ENCODE assay signal across 8 cellular contexts in the genomic region with DNA sequence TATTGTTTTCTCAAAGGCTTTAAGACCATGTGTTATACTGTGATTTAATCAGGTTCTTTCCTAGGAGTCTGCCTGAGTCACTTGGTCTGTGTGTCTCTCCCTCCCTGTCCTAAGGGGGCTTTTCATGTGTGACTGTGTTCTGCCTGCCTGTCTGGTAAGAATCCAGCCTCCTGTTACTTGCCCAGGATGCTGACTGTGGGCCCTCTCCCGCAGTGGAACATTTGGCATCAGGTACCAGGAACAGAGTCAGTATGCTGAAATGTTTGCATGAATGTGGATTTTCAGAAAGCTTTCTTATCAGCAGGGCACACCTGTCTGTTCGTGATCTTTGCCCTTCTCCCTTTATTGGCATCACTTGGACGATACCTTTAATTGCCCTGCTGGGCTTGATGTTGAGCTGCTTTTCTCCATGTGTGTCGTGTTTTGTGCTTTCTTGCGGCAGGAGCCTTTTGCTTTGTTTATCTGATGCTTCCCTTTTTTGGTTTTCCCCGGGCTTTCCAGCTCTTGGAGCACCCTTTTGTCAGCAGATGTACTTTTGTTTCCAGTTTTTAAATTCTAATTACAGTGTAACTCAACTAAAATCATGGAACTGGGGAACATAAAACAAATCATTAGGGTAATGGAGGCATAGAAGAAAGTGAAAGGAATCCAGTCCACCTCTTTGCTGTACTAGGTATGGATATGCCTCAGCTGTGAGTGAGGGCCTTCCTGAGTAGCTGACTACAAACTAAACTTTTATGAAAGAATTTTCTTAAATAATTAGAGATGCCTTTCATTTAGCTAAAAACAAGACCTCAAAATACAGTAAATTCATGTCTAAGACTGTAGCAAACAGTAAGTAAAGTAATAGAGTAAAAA.
DNase-seq lines count a peak whose midpoint lies in the region; ATAC-seq and TF ChIP-seq lines count a peak whose summit lies in the region.

No MANE protein-coding gene starts in this region.

- H3K4me3 Mint-ChIP-seq in CD4-positive, alpha-beta T cell, result no peak overlapping the region
- H3K4me3 Mint-ChIP-seq in chondrocyte (ENCODE audit: unreplicated experiment), result no peak overlapping the region

- H3K4me3 ChIP-seq in muscle layer of colon (ENCODE audit: low read depth in 1 of 2, low read length in 2 of 2), result peak overlapping the region; percentile 21 to 36

- DNase-seq in CD4-positive, alpha-beta T cell, result no peak
- peak; percentile 93 for DNase-seq in NCI-H1694 treated with DMSO at 0.1 percent for 48 hours (lab: John Stamatoyannopoulos, UW)
- DNase-seq in chondrocyte (ENCODE audit: low spot score), result no peak
- no peak for DNase-seq in stimulated activated naive CD4-positive, alpha-beta T cell treated with Interleukin-2 at 50 U/mL for 16 hours (lab: John Stamatoyannopoulos, UW)
- no peak for DNase-seq in activated effector memory CD4-positive, alpha-beta T cell treated with Interleukin-2 at 50 U/mL for 16 hours
- no peak for DNase-seq in NOMO-1 treated with DMSO at 0.1 percent for 48 hours (lab: John Stamatoyannopoulos, UW; ENCODE audit: unreplicated experiment)

- H3K9me3 ChIP-seq in CD4-positive, alpha-beta T cell (ENCODE audit: control insufficient read depth, low read length), result no peaks in the 10 kb centered on the region
- H3K9me3 ChIP-seq in muscle layer of colon (ENCODE audit: low read length), result no peaks in the 10 kb centered on the region

- peak overlapping the region; percentile 41 for H3K9ac ChIP-seq in muscle layer of colon (ENCODE audit: low read length)

- POLR2A ChIA-PET in CD4-positive, alpha-beta T cell (lab: Charles Lee), result interaction anchor here (0.9 kb wide), 1 partner anchor 71 kb away, joined by 3 read pairs; no protein-coding TSS in a partner anchor

- H3K27ac ChIP-seq in CD4-positive, alpha-beta T cell (ENCODE audit: low read depth, low read length), result no peak overlapping the region
- peak overlapping the region; percentile 63 for H3K27ac ChIP-seq in muscle layer of colon (ENCODE audit: low read depth, low read length)

- CTCF ChIA-PET in CD4-positive, alpha-beta T cell (lab: Charles Lee), result no interaction called here

- no peaks in the 10 kb centered on the region for H3K36me3 ChIP-seq in muscle layer of colon (ENCODE audit: insufficient read depth, low read length)

- H3K27ac Mint-ChIP-seq in CD4-positive, alpha-beta T cell, result peak overlapping the region; percentile 39
- H3K27ac Mint-ChIP-seq in chondrocyte (ENCODE audit: unreplicated experiment), result peak overlapping the region; percentile 25

- ATAC-seq in CD4-positive, alpha-beta T cell (ENCODE audit: poor library complexity), result no peak
- no peak for ATAC-seq in HG03139 (IDR thresholded peaks at IDR 0.05; ENCODE audit: unreplicated experiment)

- H3K4me1 Mint-ChIP-seq in CD4-positive, alpha-beta T cell (ENCODE audit: low read depth), result peaks cover 11% of the 10 kb centered on the region
- H3K4me1 Mint-ChIP-seq in chondrocyte (ENCODE audit: low read depth), result peaks cover 10% of the 10 kb centered on the region

- no peaks in the 10 kb centered on the region for H3K27me3 Mint-ChIP-seq in CD4-positive, alpha-beta T cell
- H3K27me3 Mint-ChIP-seq in chondrocyte (ENCODE audit: low read depth), result no peaks in the 10 kb centered on the region

- no peaks in the 10 kb centered on the region for H3K9me3 Mint-ChIP-seq in CD4-positive, alpha-beta T cell
- H3K9me3 Mint-ChIP-seq in chondrocyte (ENCODE audit: low read depth), result no peaks in the 10 kb centered on the region

- intact Hi-C loops in CD4-positive, alpha-beta T cell (cut with DNase I, micrococcal nuclease), result no loop called here

- no peak for TF ChIP-seq CTCF in CD4-positive, alpha-beta T cell (IDR thresholded peaks at IDR 0.05)
- no peak for TF ChIP-seq CTCF in chondrocyte (IDR thresholded peaks at IDR 0.05)

- H3K27me3 ChIP-seq in CD4-positive, alpha-beta T cell (ENCODE audit: control insufficient read depth, insufficient read depth, low read length), result no peaks in the 10 kb centered on the region
- H3K27me3 ChIP-seq in muscle layer of colon (ENCODE audit: control insufficient read depth in 1 of 2, insufficient read depth in 2 of 2, low read length in 2 of 2), result no peaks in the 10 kb centered on the region

- H3K36me3 Mint-ChIP-seq in CD4-positive, alpha-beta T cell (ENCODE audit: low read depth), result peaks cover 53% of the 10 kb centered on the region
- peaks cover 1% of the 10 kb centered on the region for H3K36me3 Mint-ChIP-seq in chondrocyte (ENCODE audit: low read depth)

- H3K4me1 ChIP-seq in muscle layer of colon (ENCODE audit: insufficient read depth, low read length), result peaks cover 12% of the 10 kb centered on the region
